ENCODE assay signal across 8 cellular contexts in genomic region chr6:144095134-144096002, GRCh38. TPM values are rescaled to one million over a fixed set of nuclear protein-coding genes. Genes with fewer than 3 reads are reported as not detected.
DNase-seq lines count a peak whose midpoint lies in the region; ATAC-seq and TF ChIP-seq lines count a peak whose summit lies in the region.

Gene SF3B5 (minus strand): TSS chr6:144095573. CDS start chr6:144095497, 76 bp downstream.

- no peaks in the 10 kb centered on the region for H3K9me3 Mint-ChIP-seq in T-helper 1 cell treated with Interleukin-12 subunit alpha and Interleukin-12 subunit beta and Interleukin-4 antibody, amounts not matched to agents 30 μg/mL and 1 μg/mL, for 36 hours

- DNase-seq in GM13977 (ENCODE audit: low spot score) (peak; percentile 87), NCI-H1694 (lab: John Stamatoyannopoulos, UW) (peak; percentile 98), amniotic stem cell (lab: John Stamatoyannopoulos, UW) (peak; percentile 99), heart right ventricle (peak; percentile 96 to 99), posterior cingulate gyrus (peak; percentile 96 to 100 (median 98)), upper lobe of left lung (peak; percentile 93 to 99)

- H3K4me1 ChIP-seq in heart right ventricle (peaks cover 6 to 27% (median 17%) of the 10 kb centered on the region in 9 donors), upper lobe of left lung (peaks cover 16 to 27% (median 18%) of the 10 kb centered on the region in 4 donors)

- in situ Hi-C loops in GM13977 (cut with MboI; ENCODE audit: low pct_unique_long_range_greater_than_20kb, low sequenced_read_pairs, unreplicated experiment), result loop anchor here (10.0 kb wide), 2 partner anchors 119 to 151 kb away; no protein-coding TSS in a partner anchor

- H3K27me3 ChIP-seq in heart right ventricle (no peaks in the 10 kb centered on the region), upper lobe of left lung (no peaks in the 10 kb centered on the region)

- peaks cover 5% of the 10 kb centered on the region for H3K36me3 Mint-ChIP-seq in T-helper 1 cell treated with Interleukin-12 subunit alpha and Interleukin-12 subunit beta and Interleukin-4 antibody, amounts not matched to agents 30 μg/mL and 1 μg/mL, for 36 hours (ENCODE audit: low read depth)

- TF ChIP-seq CTCF in GM13977 (IDR thresholded peaks at IDR 0.05; ENCODE audit: extremely low read depth, insufficient read depth, missing control alignments), result no peak
- peak in 1 of 9 donors; percentile 12 for TF ChIP-seq CTCF in heart right ventricle (IDR thresholded peaks at IDR 0.05)
- peak in 2 of 6 experiments; percentile 17 to 19 for TF ChIP-seq CTCF in upper lobe of left lung (IDR thresholded peaks at IDR 0.05)

- 0% methylated on average over 60 of the region's 60 CpGs for WGBS in heart right ventricle, 2 donors
- WGBS in upper lobe of left lung, 2 donors, result 0% methylated on average over 18 to 46 of the region's 60 CpGs

- H3K27ac ChIP-seq in heart right ventricle, result peak within 1 kb of the TSS; percentile 59 to 92 (median 86)
- peak within 1 kb of the TSS; percentile 84 to 96 (median 90) for H3K27ac ChIP-seq in upper lobe of left lung

- peak in 2 of 4 donors; percentile 54 to 81 for TF ChIP-seq EP300 in upper lobe of left lung (IDR thresholded peaks at IDR 0.05)

- ATAC-seq in HG02884 (IDR thresholded peaks at IDR 0.05; ENCODE audit: unreplicated experiment) (peak; percentile 86), heart right ventricle (peak; percentile 99 to 100 (median 100)), upper lobe of left lung (ENCODE audit: low FRiP score in 2 of 2) (peak; percentile 99 to 100)

- TF ChIP-seq POLR2A in upper lobe of left lung (IDR thresholded peaks at IDR 0.05), result peak in 3 of 4 donors; percentile 70 to 90 (median 89)

- H3K4me3 Mint-ChIP-seq in T-helper 1 cell treated with Interleukin-12 subunit alpha and Interleukin-12 subunit beta and Interleukin-4 antibody, amounts not matched to agents 30 μg/mL and 1 μg/mL, for 36 hours, result peak within 1 kb of the TSS; percentile 93

- peaks cover 0 to 5% (median 0%) of the 10 kb centered on the region in 9 donors for H3K36me3 ChIP-seq in heart right ventricle
- H3K36me3 ChIP-seq in upper lobe of left lung, result no peaks in the 10 kb centered on the region

- peaks cover 23% of the 10 kb centered on the region for H3K4me1 Mint-ChIP-seq in T-helper 1 cell treated with Interleukin-12 subunit alpha and Interleukin-12 subunit beta and Interleukin-4 antibody, amounts not matched to agents 30 μg/mL and 1 μg/mL, for 36 hours (ENCODE audit: low read depth)

- no peaks in the 10 kb centered on the region for H3K9me3 ChIP-seq in heart right ventricle
- H3K9me3 ChIP-seq in upper lobe of left lung, result no peaks in the 10 kb centered on the region

- peaks cover 4% of the 10 kb centered on the region for H3K27me3 Mint-ChIP-seq in T-helper 1 cell treated with Interleukin-12 subunit alpha and Interleukin-12 subunit beta and Interleukin-4 antibody, amounts not matched to agents 30 μg/mL and 1 μg/mL, for 36 hours (ENCODE audit: low read depth)

- peak within 1 kb of the TSS; percentile 96 for H3K27ac Mint-ChIP-seq in T-helper 1 cell treated with Interleukin-12 subunit alpha and Interleukin-12 subunit beta and Interleukin-4 antibody, amounts not matched to agents 30 μg/mL and 1 μg/mL, for 36 hours

- H3K4me3 ChIP-seq in heart right ventricle (peak within 1 kb of the TSS; percentile 48 to 98 (median 84)), upper lobe of left lung (peak within 1 kb of the TSS; percentile 68 to 99 (median 88))

- intact Hi-C loops in heart right ventricle (cut with DNase I), result loop anchor here in 2 of 10 donors (2.0 to 5.0 kb wide), 2 partner anchors 121 to 382 kb away; no protein-coding TSS in a partner anchor
- intact Hi-C loops in posterior cingulate gyrus (cut with DNase I), result loop anchor here (10.0 kb wide), 2 partner anchors 251 to 1539 kb away; partner anchors contain the start of gene LTV1

RNA-seq across cellular contexts. Expression of gene SF3B5, which starts in this region (rescaled TPM):
- total RNA-seq in heart right ventricle, result 100 to 1,000 TPM; 107 to 158 (median 120) TPM
- 100 to 1,000 TPM in 1 of 2 donors, 10 to 100 TPM in 1; 84.2 to 333 TPM for polyA plus RNA-seq in heart right ventricle
- 100 to 1,000 TPM in 3 of 6 donors, 10 to 100 TPM in 3; 47.1 to 157 (median 96.9) TPM for total RNA-seq in upper lobe of left lung

Comparison
In these comparisons a context has a peak if more than half of its experiments do, and no peak if none do; other contexts are left out.
1. Peak in every context shown above with its lines: DNase-seq, ATAC-seq, H3K4me3 ChIP-seq and H3K27ac ChIP-seq.